ENCODE assay signal across 15 cellular contexts in genomic region chr4:835148-836002, GRCh38. TPM values are rescaled to one million over a fixed set of nuclear protein-coding genes. Genes with fewer than 3 reads are reported as not detected.
A peak's percentile ranks its signal among the peaks of the same experiment; 100 is the strongest.
DNase-seq lines count a peak whose midpoint lies in the region; TF ChIP-seq lines count a peak whose summit lies in the region.
"Had no signal": no experiment of that assay in that cellular context is flagged by ENCODE, and none has a peak within 500 bp of the region (broad histone marks: within the 10 kb centered on the region; RNA-seq: fewer than 3 reads in every experiment).

No MANE protein-coding gene starts in this region.

- H3K4me1 Mint-ChIP-seq in neural progenitor cell (no peaks in the 10 kb centered on the region), H9 (no peaks in the 10 kb centered on the region)
- H3K4me1 Mint-ChIP-seq in activated CD4-positive, alpha-beta T cell treated with anti-CD3 and anti-CD28 coated beads, Interleukin-2, amount 10 ng/mL, durations not matched to agents 24 days and 14 days = peaks cover 5% of the 10 kb centered on the region
- H3K4me1 Mint-ChIP-seq: WTC11 had no signal

- no peak overlapping the region for H2BK20ac ChIP-seq in H9 (ENCODE audit: low read depth, low read length, poor library complexity, severe bottlenecking)

- no peak overlapping the region for H2BK5ac ChIP-seq in H9 (ENCODE audit: insufficient read length, low read length)

- no peak overlapping the region for H4K8ac ChIP-seq in H9 (replicated peaks; ENCODE audit: insufficient read length, low read depth, low read length)

- H3K9me3 Mint-ChIP-seq in neural progenitor cell = peaks cover 14% of the 10 kb centered on the region
- H3K9me3 Mint-ChIP-seq in activated CD4-positive, alpha-beta T cell treated with anti-CD3 and anti-CD28 coated beads, Interleukin-2, amount 10 ng/mL, durations not matched to agents 24 days and 14 days = peaks cover 16% of the 10 kb centered on the region
- peaks cover 13 to 17% of the 10 kb centered on the region in 2 experiments; a peak in 4 of 5 replicates for H3K9me3 Mint-ChIP-seq in H9

- H3K18ac ChIP-seq in H9 (ENCODE audit: insufficient read length, low read depth, low read length) = no peak overlapping the region

- H3K27ac ChIP-seq in SJCRH30 (no peak overlapping the region), neural progenitor cell (no peak overlapping the region), H9 (ENCODE audit: insufficient read length, low read depth, low read length) (no peak overlapping the region)
- H3K27ac ChIP-seq: coronary artery, SJSA1 had no signal

- H4K5ac ChIP-seq in H9 (ENCODE audit: insufficient read length, low read depth, low read length) = no peak overlapping the region

- H2BK15ac ChIP-seq in H9 (ENCODE audit: low read depth, low read length) = no peak overlapping the region

- H3K14ac ChIP-seq in H9 (ENCODE audit: insufficient read depth, low read length) = no peak overlapping the region; the same call in 1 of the 2 replicates

- no peak overlapping the region for H2AK5ac ChIP-seq in H9 (ENCODE audit: insufficient read length, low read length)

- no peak overlapping the region for H3K56ac ChIP-seq in H9 (ENCODE audit: insufficient read length, low read depth, low read length)

- H3T11ph ChIP-seq in H9 (ENCODE audit: low read length) = no peak overlapping the region

- no peak overlapping the region for H3K4ac ChIP-seq in H9 (ENCODE audit: low read depth, low read length)

- H3K4me2 ChIP-seq in neural progenitor cell (no peak overlapping the region), H9 (ENCODE audit: insufficient read depth, insufficient read length, low read length) (no peak overlapping the region)

- H3K9ac ChIP-seq in neural progenitor cell = no peak overlapping the region
- no peak overlapping the region for H3K9ac ChIP-seq in H9 (ENCODE audit: extremely low read depth, insufficient read length, low read length)

- H3K4me3 Mint-ChIP-seq in neural progenitor cell = no peak overlapping the region
- H3K4me3 Mint-ChIP-seq in activated CD4-positive, alpha-beta T cell treated with anti-CD3 and anti-CD28 coated beads, Interleukin-2, amount 10 ng/mL, durations not matched to agents 24 days and 14 days = no peak overlapping the region
- no peak overlapping the region for H3K4me3 Mint-ChIP-seq in H9
- H3K4me3 Mint-ChIP-seq: activated naive CD8-positive, alpha-beta T cell treated with anti-CD3 and anti-CD28 coated beads, Interleukin-2, amount 50 U/mL, for 24 hours; CD8-positive, alpha-beta memory T cell; IgD-negative memory B cell; memory B cell; WTC11 had no signal

- no peaks in the 10 kb centered on the region for H3K36me3 ChIP-seq in SJCRH30
- no peaks in the 10 kb centered on the region for H3K36me3 ChIP-seq in neural progenitor cell
- H3K36me3 ChIP-seq: SJSA1 had no signal

- peak; percentile 58 for DNase-seq in DMS53 treated with DMSO at 0.1 percent for 48 hours (lab: John Stamatoyannopoulos, UW; ENCODE audit: unreplicated experiment)
- DNase-seq in NCI-H1105 (lab: John Stamatoyannopoulos, UW) = peak; percentile 50
- DNase-seq in SJCRH30 = peak; percentile 42 to 58
- DNase-seq in neural progenitor cell (ENCODE audit: low spot score) = no peak
- DNase-seq in activated CD4-positive, alpha-beta T cell treated with anti-CD3 and anti-CD28 coated beads, Interleukin-2, amount 10 ng/mL, durations not matched to agents 24 days and 14 days = no peak
- no peak for DNase-seq in H9
- no peak for DNase-seq in NCI-H446 (lab: John Stamatoyannopoulos, UW)
- DNase-seq: activated CD8-positive, alpha-beta memory T cell treated with anti-CD3 and anti-CD28 coated beads, Interleukin-2, amount 50 U/mL, for 48 hours; activated naive CD8-positive, alpha-beta T cell treated with anti-CD3 and anti-CD28 coated beads, Interleukin-2, amount 50 U/mL, for 24 hours had no signal

- TF ChIP-seq CTCF in neural progenitor cell (IDR thresholded peaks at IDR 0.05) = no peak
- TF ChIP-seq CTCF in H9 (conservative IDR thresholded peaks at IDR 0.05) = no peak

- H3K9me3 ChIP-seq in SJCRH30 (replicated peaks) = peaks cover 7% of the 10 kb centered on the region; the same call in 1 of the 2 replicates
- H3K9me3 ChIP-seq in neural progenitor cell (ENCODE audit: low read depth) = no peaks in the 10 kb centered on the region
- H3K9me3 ChIP-seq in H9 (ENCODE audit: control insufficient read depth, low read depth, low read length) = no peaks in the 10 kb centered on the region
- H3K9me3 ChIP-seq: SJSA1 had no signal

- no peak overlapping the region for H2BK120ac ChIP-seq in H9 (ENCODE audit: low read depth, low read length, poor library complexity, severe bottlenecking)

- no CpG with 5 or more reads among the region's 46 CpGs for WGBS in H9 (ENCODE audit: extremely low coverage, insufficient read length, low lambda C conversion rate)

- H3K79me2 ChIP-seq in neural progenitor cell (ENCODE audit: low read depth) = no peaks in the 10 kb centered on the region
- no peaks in the 10 kb centered on the region for H3K79me2 ChIP-seq in H9 (ENCODE audit: insufficient read depth, low read length)

- 0 out of 2 replicates have a peak overlapping the region, but pooled peaks have one; percentile 11 for H3K4me3 ChIP-seq in SJCRH30
- H3K4me3 ChIP-seq in neural progenitor cell = no peak overlapping the region
- H3K4me3 ChIP-seq: coronary artery, SJSA1 had no signal

- peak overlapping the region; percentile 76 for H3K27ac Mint-ChIP-seq in neural progenitor cell
- H3K27ac Mint-ChIP-seq in activated CD4-positive, alpha-beta T cell treated with anti-CD3 and anti-CD28 coated beads, Interleukin-2, amount 10 ng/mL, durations not matched to agents 24 days and 14 days = no peak overlapping the region
- no peak overlapping the region for H3K27ac Mint-ChIP-seq in H9
- H3K27ac Mint-ChIP-seq: activated naive CD8-positive, alpha-beta T cell treated with anti-CD3 and anti-CD28 coated beads, Interleukin-2, amount 50 U/mL, for 24 hours; CD8-positive, alpha-beta memory T cell; IgD-negative memory B cell; memory B cell; WTC11 had no signal

- H4K20me1 ChIP-seq in neural progenitor cell (ENCODE audit: low read depth) = no peaks in the 10 kb centered on the region
- H4K20me1 ChIP-seq in H9 (ENCODE audit: control insufficient read depth, insufficient read depth, insufficient read length) = no peaks in the 10 kb centered on the region

- H3F3A ChIP-seq in neural progenitor cell (ENCODE audit: low read depth) = no peaks in the 10 kb centered on the region

- H3K27me3 ChIP-seq in SJCRH30 = no peaks in the 10 kb centered on the region
- H3K27me3 ChIP-seq in neural progenitor cell = peaks cover 5% of the 10 kb centered on the region
- H3K27me3 ChIP-seq in H9 (ENCODE audit: insufficient read depth, low read length) = no peaks in the 10 kb centered on the region
- H3K27me3 ChIP-seq: SJSA1 had no signal

- no peak overlapping the region for H2AFZ ChIP-seq in neural progenitor cell (replicated peaks)
- no peak overlapping the region for H2AFZ ChIP-seq in H9 (ENCODE audit: low read length)

- H3K4me1 ChIP-seq in SJCRH30 = peaks cover 20% of the 10 kb centered on the region
- no peaks in the 10 kb centered on the region for H3K4me1 ChIP-seq in neural progenitor cell
- H3K4me1 ChIP-seq in H9 (ENCODE audit: insufficient read depth, low read length) = no peaks in the 10 kb centered on the region
- H3K4me1 ChIP-seq: SJSA1 had no signal

- H4K91ac ChIP-seq in H9 (ENCODE audit: insufficient read length, low read depth, low read length) = no peak overlapping the region

- H2BK12ac ChIP-seq in H9 (ENCODE audit: insufficient read length, low read depth, low read length) = no peak overlapping the region

- no peaks in the 10 kb centered on the region for H3K23me2 ChIP-seq in H9 (ENCODE audit: insufficient read length, low read depth, low read length, poor library complexity, severe bottlenecking)

- intact Hi-C loops in activated CD4-positive, alpha-beta T cell treated with anti-CD3 and anti-CD28 coated beads, Interleukin-2, amount 10 ng/mL, durations not matched to agents 24 days and 14 days (cut with micrococcal nuclease) = no loop called here

- H3K27me3 Mint-ChIP-seq in neural progenitor cell (ENCODE audit: insufficient read depth, low read depth) (peaks cover 2% of the 10 kb centered on the region), H9 (ENCODE audit: low read depth) (peaks cover 32% of the 10 kb centered on the region)
- H3K27me3 Mint-ChIP-seq in activated CD4-positive, alpha-beta T cell treated with anti-CD3 and anti-CD28 coated beads, Interleukin-2, amount 10 ng/mL, durations not matched to agents 24 days and 14 days = no peaks in the 10 kb centered on the region

- no peaks in the 10 kb centered on the region for H3K79me1 ChIP-seq in H9 (ENCODE audit: insufficient read depth, low read depth, low read length, poor library complexity, severe bottlenecking)

- no peak overlapping the region for H3K23ac ChIP-seq in H9 (ENCODE audit: insufficient read length, low read depth, low read length)

- H3K36me3 Mint-ChIP-seq in neural progenitor cell (peaks cover 10% of the 10 kb centered on the region), H9 (ENCODE audit: insufficient read depth in 1 of 3, low read depth in 3 of 3) (peaks cover 0 to 3% (median 0%) of the 10 kb centered on the region in 3 experiments; a peak in 3 of 7 replicates)
- H3K36me3 Mint-ChIP-seq in activated CD4-positive, alpha-beta T cell treated with anti-CD3 and anti-CD28 coated beads, Interleukin-2, amount 10 ng/mL, durations not matched to agents 24 days and 14 days (ENCODE audit: low read depth) = peaks cover 3% of the 10 kb centered on the region

RNA-seq across cellular contexts. Expression of gene CPLX1, which starts 9.4 kb away (rescaled TPM):
- 0.28 and 0.59 TPM in 2 replicates for total RNA-seq in SJCRH30 (2014; rRNA removed; shearing (Covaris generic))
- not detected in 2 replicates for total RNA-seq in neural progenitor cell (ENCODE audit: low replicate concordance)
- 1.0 and 1.7 TPM in 2 replicates for total RNA-seq in activated CD4-positive, alpha-beta T cell treated with anti-CD3 and anti-CD28 coated beads, Interleukin-2, amount 10 ng/mL, durations not matched to agents 24 days and 14 days
- total RNA-seq in H9 (2021) = 0.48 and 0.90 TPM in 2 replicates
- total RNA-seq: SJSA1 had no signal

Comparison
In these comparisons a context has a peak if more than half of its experiments do, and no peak if none do; other contexts are left out.
1. DNase-seq: peak in DMS53 treated with DMSO at 0.1 percent for 48 hours (single experiment), NCI-H1105 (single experiment) and SJCRH30 (2 of 2); none in neural progenitor cell (single experiment), activated CD4-positive, alpha-beta T cell treated with anti-CD3 and anti-CD28 coated beads, Interleukin-2, amount 10 ng/mL, durations not matched to agents 24 days and 14 days (single experiment), H9 (single experiment) and NCI-H446 (0 of 2).